ENCODE assay signal across 21 cellular contexts in the genomic region with DNA sequence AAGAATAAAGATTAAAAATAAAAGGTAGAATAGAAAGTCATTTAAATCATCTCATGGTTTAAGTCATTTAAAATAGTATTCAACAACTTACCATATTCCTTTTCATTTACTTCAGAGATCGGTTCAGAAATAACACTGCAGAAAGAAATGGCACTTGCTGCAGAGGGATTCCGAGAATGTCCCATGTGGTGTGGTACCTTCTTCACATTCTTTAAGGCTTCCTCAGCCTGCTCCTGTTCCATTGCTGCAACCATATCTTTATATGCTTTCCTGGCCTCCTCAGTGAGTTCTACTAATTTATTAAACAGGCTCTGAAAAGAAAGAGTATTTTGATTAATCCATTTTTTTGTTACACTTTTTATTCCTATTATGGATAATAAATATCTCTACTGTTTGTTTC. TPM values are rescaled to one million over a fixed set of nuclear protein-coding genes. Genes with fewer than 3 reads are reported as not detected.
DNase-seq lines count a peak whose midpoint lies in the region; ATAC-seq and TF ChIP-seq lines count a peak whose summit lies in the region.
"Had no signal": no experiment of that assay in that cellular context is flagged by ENCODE, and none has a peak within 500 bp of the region (broad histone marks: within the 10 kb centered on the region; RNA-seq: fewer than 3 reads in every experiment).

No MANE protein-coding gene starts in this region.

- no peak overlapping the region for H3K9ac ChIP-seq in adipocyte (ENCODE audit: low read length)
- H3K9ac ChIP-seq: KMS-11 had no signal

- H3K9me3 Mint-ChIP-seq in natural killer cell treated with Interleukin-12 subunit alpha and Interleukin-12 subunit beta and Interleukin-15 and Interleukin-18, amount 100 ng/mL, for 72 hours, result no peaks in the 10 kb centered on the region
- no peaks in the 10 kb centered on the region for H3K9me3 Mint-ChIP-seq in activated CD4-positive, alpha-beta T cell treated with anti-CD3 and anti-CD28 coated beads, Interleukin-2, amount 10 ng/mL, durations not matched to agents 24 days and 14 days
- H3K9me3 Mint-ChIP-seq: GM23338 had no signal

- no peaks in the 10 kb centered on the region for H3K27me3 ChIP-seq in adipocyte (replicated peaks; ENCODE audit: control insufficient read depth, insufficient read depth, low read length)

- H3K27me3 Mint-ChIP-seq in natural killer cell treated with Interleukin-12 subunit alpha and Interleukin-12 subunit beta and Interleukin-15 and Interleukin-18, amount 100 ng/mL, for 72 hours, result no peaks in the 10 kb centered on the region
- no peaks in the 10 kb centered on the region for H3K27me3 Mint-ChIP-seq in activated CD4-positive, alpha-beta T cell treated with anti-CD3 and anti-CD28 coated beads, Interleukin-2, amount 10 ng/mL, durations not matched to agents 24 days and 14 days

- H3K36me3 Mint-ChIP-seq in natural killer cell treated with Interleukin-12 subunit alpha and Interleukin-12 subunit beta and Interleukin-15 and Interleukin-18, amount 100 ng/mL, for 72 hours, result peaks cover 20% of the 10 kb centered on the region
- peaks cover 71% of the 10 kb centered on the region for H3K36me3 Mint-ChIP-seq in activated CD4-positive, alpha-beta T cell treated with anti-CD3 and anti-CD28 coated beads, Interleukin-2, amount 10 ng/mL, durations not matched to agents 24 days and 14 days (ENCODE audit: low read depth)

- H3K4me1 Mint-ChIP-seq in natural killer cell treated with Interleukin-12 subunit alpha and Interleukin-12 subunit beta and Interleukin-15 and Interleukin-18, amount 100 ng/mL, for 72 hours (ENCODE audit: low read depth in 2 of 2), result peaks cover 0 to 3% of the 10 kb centered on the region in 2 donors
- no peaks in the 10 kb centered on the region for H3K4me1 Mint-ChIP-seq in activated CD4-positive, alpha-beta T cell treated with anti-CD3 and anti-CD28 coated beads, Interleukin-2, amount 10 ng/mL, durations not matched to agents 24 days and 14 days
- H3K4me1 Mint-ChIP-seq: GM23338 had no signal

- peaks cover 93% of the 10 kb centered on the region for H3K36me3 ChIP-seq in adipocyte (ENCODE audit: control insufficient read depth, insufficient read depth, low read length, severe bottlenecking)

- no peak overlapping the region for H3K4me3 ChIP-seq in adipocyte (ENCODE audit: low read length)
- H3K4me3 ChIP-seq in choroid plexus epithelial cell (ENCODE audit: low read depth, low read length), result no peak overlapping the region
- H3K4me3 ChIP-seq: GM23338 had no signal

- intact Hi-C loops in activated CD4-positive, alpha-beta T cell treated with anti-CD3 and anti-CD28 coated beads, Interleukin-2, amount 10 ng/mL, durations not matched to agents 24 days and 14 days (cut with micrococcal nuclease), result no loop called here

- H3K9me3 ChIP-seq in adipocyte (ENCODE audit: control insufficient read depth, low read length), result no peaks in the 10 kb centered on the region

- H3K27ac Mint-ChIP-seq in natural killer cell treated with Interleukin-12 subunit alpha and Interleukin-12 subunit beta and Interleukin-15 and Interleukin-18, amount 100 ng/mL, for 72 hours, result no peak overlapping the region
- H3K27ac Mint-ChIP-seq in activated CD4-positive, alpha-beta T cell treated with anti-CD3 and anti-CD28 coated beads, Interleukin-2, amount 10 ng/mL, durations not matched to agents 24 days and 14 days, result no peak overlapping the region
- H3K27ac Mint-ChIP-seq: GM23338 had no signal

- DNase-seq in GM03348 (ENCODE audit: low spot score), result peak; percentile 30
- peak; percentile 61 for DNase-seq in adipocyte (ENCODE audit: low read depth)
- DNase-seq in choroid plexus epithelial cell (ENCODE audit: low read depth), result peak; percentile 54
- peak; percentile 24 for DNase-seq in non-pigmented ciliary epithelial cell (ENCODE audit: low read depth)
- no peak for DNase-seq in NCI-H1092 treated with DMSO at 0.1 percent for 48 hours (lab: John Stamatoyannopoulos, UW)
- DNase-seq in natural killer cell treated with Interleukin-12 subunit alpha and Interleukin-12 subunit beta and Interleukin-15 and Interleukin-18, amount 100 ng/mL, for 72 hours (ENCODE audit: low spot score), result no peak
- no peak for DNase-seq in activated CD4-positive, alpha-beta T cell treated with anti-CD3 and anti-CD28 coated beads, Interleukin-2, amount 10 ng/mL, durations not matched to agents 24 days and 14 days
- DNase-seq: AML-193, DMS79 treated with DMSO at 0.1 percent for 48 hours, NCI-H1417 treated with DMSO at 0.1 percent for 48 hours, NCI-H187 treated with DMSO at 0.1 percent for 48 hours, NCI-H2227 treated with DMSO at 0.1 percent for 48 hours, NCI-H510A treated with DMSO at 0.1 percent for 48 hours, NCI-H774, OCI-M1, Right ventricle myocardium superior had no signal

- no peaks in the 10 kb centered on the region for H3K4me1 ChIP-seq in adipocyte (ENCODE audit: control insufficient read depth, insufficient read depth, low read length)

- no peak for ATAC-seq in HG02798 (IDR thresholded peaks at IDR 0.05; ENCODE audit: poor library complexity, unreplicated experiment)
- no peak for ATAC-seq in natural killer cell treated with Interleukin-12 subunit alpha and Interleukin-12 subunit beta and Interleukin-15 and Interleukin-18, amount 100 ng/mL, for 72 hours
- ATAC-seq: GM23338, HCT116, HepG2 had no signal

- TF ChIP-seq CTCF in choroid plexus epithelial cell (conservative IDR thresholded peaks at IDR 0.05; ENCODE audit: low read depth, low read length), result no peak

- H3K4me3 Mint-ChIP-seq in natural killer cell treated with Interleukin-12 subunit alpha and Interleukin-12 subunit beta and Interleukin-15 and Interleukin-18, amount 100 ng/mL, for 72 hours, result no peak overlapping the region
- H3K4me3 Mint-ChIP-seq in activated CD4-positive, alpha-beta T cell treated with anti-CD3 and anti-CD28 coated beads, Interleukin-2, amount 10 ng/mL, durations not matched to agents 24 days and 14 days, result no peak overlapping the region
- H3K4me3 Mint-ChIP-seq: GM23338 had no signal

RNA-seq across cellular contexts. Expression of gene SHC4, which starts 32.6 kb away (rescaled TPM):
- 1 to 10 TPM in 1 of 2 donors, under 1 TPM in 1; 0.57 to 2.8 TPM for total RNA-seq in natural killer cell treated with Interleukin-12 subunit alpha and Interleukin-12 subunit beta and Interleukin-15 and Interleukin-18, amount 100 ng/mL, for 72 hours
- total RNA-seq in activated CD4-positive, alpha-beta T cell treated with anti-CD3 and anti-CD28 coated beads, Interleukin-2, amount 10 ng/mL, durations not matched to agents 24 days and 14 days, result 20.4 and 21.2 TPM in 2 replicates

RNA-seq across cellular contexts. Expression of gene SECISBP2L, which starts 50.0 kb away (rescaled TPM):
- 10 to 100 TPM; 33.9 to 39.2 TPM for total RNA-seq in natural killer cell treated with Interleukin-12 subunit alpha and Interleukin-12 subunit beta and Interleukin-15 and Interleukin-18, amount 100 ng/mL, for 72 hours
- 38.1 and 40.0 TPM in 2 replicates for total RNA-seq in activated CD4-positive, alpha-beta T cell treated with anti-CD3 and anti-CD28 coated beads, Interleukin-2, amount 10 ng/mL, durations not matched to agents 24 days and 14 days

Comparison
In these comparisons a context has a peak if more than half of its experiments do, and no peak if none do; other contexts are left out.
1. DNase-seq: peak in GM03348 (single experiment), adipocyte (single experiment), choroid plexus epithelial cell (single experiment) and non-pigmented ciliary epithelial cell (single experiment); none in NCI-H1092 treated with DMSO at 0.1 percent for 48 hours (single experiment), natural killer cell treated with Interleukin-12 subunit alpha and Interleukin-12 subunit beta and Interleukin-15 and Interleukin-18, amount 100 ng/mL, for 72 hours (single experiment) and activated CD4-positive, alpha-beta T cell treated with anti-CD3 and anti-CD28 coated beads, Interleukin-2, amount 10 ng/mL, durations not matched to agents 24 days and 14 days (single experiment).